9 cellular contexts compared by ENCODE assay signal in the genomic region with DNA sequence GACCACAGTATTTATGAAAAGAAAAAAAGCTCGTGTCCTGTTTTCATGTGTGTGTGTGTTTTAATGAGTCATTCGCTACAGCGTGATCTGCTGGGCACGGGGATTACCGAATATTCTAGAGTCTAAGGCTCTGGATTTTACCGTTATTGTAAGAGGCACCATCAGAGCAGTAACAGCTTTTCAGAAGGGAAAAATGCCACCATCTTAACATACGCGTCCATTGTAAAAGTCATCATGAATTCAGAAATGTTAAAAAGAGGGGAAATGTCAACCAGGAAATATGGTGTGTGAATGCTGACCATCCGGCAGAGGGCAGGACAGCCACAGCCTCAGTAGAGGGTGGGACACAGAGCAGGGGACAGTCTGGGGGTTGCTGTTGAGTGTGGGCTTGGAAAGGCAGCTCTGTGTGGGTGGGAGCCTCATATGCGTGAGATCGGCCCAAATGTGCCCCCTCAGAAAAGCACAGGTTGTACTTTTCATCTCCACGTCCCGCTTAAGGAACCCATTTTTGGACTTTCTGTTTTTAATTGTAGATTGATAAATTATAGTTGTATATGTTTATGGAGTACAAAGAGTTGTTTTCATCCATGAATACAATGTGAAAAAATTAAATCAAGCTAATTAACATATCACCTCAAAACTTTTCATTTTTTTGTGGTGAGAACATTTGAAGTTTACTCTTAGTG.
A peak's percentile ranks its signal among the peaks of the same experiment; 100 is the strongest.
DNase-seq lines count a peak whose midpoint lies in the region; ATAC-seq, FAIRE-seq and TF ChIP-seq lines count a peak whose summit lies in the region.
"Had no signal": no experiment of that assay in that cellular context is flagged by ENCODE, and none has a peak within 500 bp of the region (broad histone marks: within the 10 kb centered on the region; RNA-seq: fewer than 3 reads in every experiment).

No MANE protein-coding gene starts in this region.

- H3K27me3 ChIP-seq in HL-60 (ENCODE audit: insufficient read depth, poor library complexity, severe bottlenecking) = no peaks in the 10 kb centered on the region

- no peaks in the 10 kb centered on the region for H3K36me3 Mint-ChIP-seq in T-helper 2 cell treated with Interferon-gamma antibody and Interleukin-4, amounts not matched to agents 5 μg/mL and 100 μg/mL, for 36 hours (ENCODE audit: low read depth)
- H3K36me3 Mint-ChIP-seq: activated naive CD4-positive, alpha-beta T cell treated with anti-CD3 and anti-CD28 coated beads, Interleukin-2, amount 50 U/mL, for 72 hours had no signal

- H3K4me3 ChIP-seq in AG04449 (ENCODE audit: low read depth, low read length) = no peak overlapping the region
- H3K4me3 ChIP-seq in HL-60 (replicated peaks; ENCODE audit: insufficient read depth, low read length) = no peak overlapping the region
- H3K4me3 ChIP-seq in WI38 (ENCODE audit: low read depth, low read length) = peak overlapping the region; percentile 5

- ATAC-seq in GM18858 (IDR thresholded peaks at IDR 0.05; ENCODE audit: unreplicated experiment) (no peak), HG02973 (IDR thresholded peaks at IDR 0.05; ENCODE audit: unreplicated experiment) (no peak)

- TF ChIP-seq CTCF in AG04449 (IDR thresholded peaks at IDR 0.05; ENCODE audit: insufficient read depth, low read length, missing control alignments) (peak; percentile 64), HL-60 (IDR thresholded peaks at IDR 0.05; ENCODE audit: insufficient read depth, low read length) (peak; percentile 16), WI38 (IDR thresholded peaks at IDR 0.05; ENCODE audit: low read depth, low read length) (peak; percentile 70)

- H3K9me3 Mint-ChIP-seq in T-helper 2 cell treated with Interferon-gamma antibody and Interleukin-4, amounts not matched to agents 5 μg/mL and 100 μg/mL, for 36 hours = no peaks in the 10 kb centered on the region
- H3K9me3 Mint-ChIP-seq: activated naive CD4-positive, alpha-beta T cell treated with anti-CD3 and anti-CD28 coated beads, Interleukin-2, amount 50 U/mL, for 72 hours had no signal

- CTCF ChIA-PET in AG04449 (lab: Yijun Ruan, JAX) = interaction anchor here (0.7 to 3.5 kb wide), 35 partner anchors 8 to 337 kb away, joined by 3 to 47 read pairs (median 4); no protein-coding TSS in a partner anchor

- H3K27ac Mint-ChIP-seq in T-helper 2 cell treated with Interferon-gamma antibody and Interleukin-4, amounts not matched to agents 5 μg/mL and 100 μg/mL, for 36 hours = no peak overlapping the region
- H3K27ac Mint-ChIP-seq: activated naive CD4-positive, alpha-beta T cell treated with anti-CD3 and anti-CD28 coated beads, Interleukin-2, amount 50 U/mL, for 72 hours had no signal

- no peak for FAIRE-seq in GM19239 (lab: Jason Lieb, UNC)

- POLR2A ChIA-PET in AG04449 (lab: Yijun Ruan, JAX) = no interaction called here

- peaks cover 2% of the 10 kb centered on the region for H3K27me3 Mint-ChIP-seq in T-helper 2 cell treated with Interferon-gamma antibody and Interleukin-4, amounts not matched to agents 5 μg/mL and 100 μg/mL, for 36 hours (ENCODE audit: low read depth)

- DNase-seq in AG04449 (ENCODE audit: low read depth, low spot score) (no peak), HL-60 (ENCODE audit: low read depth in 1 of 2, low spot score in 1 of 2) (no peak), islet precursor cell (peak; percentile 61), GM19239 (ENCODE audit: insufficient read length, low spot score) (no peak)
- DNase-seq in T-helper 2 cell treated with Interferon-gamma antibody and Interleukin-4, amounts not matched to agents 5 μg/mL and 100 μg/mL, for 36 hours (ENCODE audit: low spot score) = no peak

- H3K27ac ChIP-seq in HL-60 (replicated peaks) = no peak overlapping the region

- no peaks in the 10 kb centered on the region for H3K4me1 Mint-ChIP-seq in T-helper 2 cell treated with Interferon-gamma antibody and Interleukin-4, amounts not matched to agents 5 μg/mL and 100 μg/mL, for 36 hours (ENCODE audit: low read depth)

- no peak overlapping the region for H3K4me3 Mint-ChIP-seq in T-helper 2 cell treated with Interferon-gamma antibody and Interleukin-4, amounts not matched to agents 5 μg/mL and 100 μg/mL, for 36 hours

Comparison
In these comparisons a context has a peak if more than half of its experiments do, and no peak if none do; other contexts are left out.
1. CTCF ChIP-seq: peak in every context shown above with its lines; median percentile 70 in WI38; 64 in AG04449; 16 in HL-60.